Comparison of ENCODE assay signal across 8 cellular contexts in the genomic region with DNA sequence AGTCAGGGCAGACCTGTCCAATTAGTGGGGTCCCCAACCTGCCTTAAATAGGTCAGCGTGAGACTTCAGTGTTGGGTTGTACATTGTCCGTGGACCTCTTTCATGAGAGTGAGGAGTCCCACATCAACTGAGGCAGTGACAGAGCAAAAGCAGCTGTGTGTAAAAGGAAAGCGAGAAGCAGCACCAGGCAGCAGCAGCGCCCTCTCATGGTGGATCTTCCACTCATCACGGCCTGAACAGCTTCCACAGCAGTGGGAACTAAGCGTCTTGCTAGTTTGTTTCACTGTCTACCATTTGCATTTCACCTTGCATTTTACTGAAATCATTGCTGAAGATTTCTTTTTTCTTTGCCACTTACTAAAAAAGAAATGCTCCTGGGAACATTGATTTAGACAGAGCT.
DNase-seq lines count a peak whose midpoint lies in the region; ATAC-seq and TF ChIP-seq lines count a peak whose summit lies in the region.

No MANE protein-coding gene starts in this region.

- H3K4me1 Mint-ChIP-seq in nephron, result no peaks in the 10 kb centered on the region
- no peaks in the 10 kb centered on the region for H3K4me1 Mint-ChIP-seq in T-helper 2 cell treated with Interferon-gamma antibody and Interleukin-4, amounts not matched to agents 5 μg/mL and 100 μg/mL, for 36 hours (ENCODE audit: low read depth)

- no peaks in the 10 kb centered on the region for H3K27me3 Mint-ChIP-seq in nephron (ENCODE audit: low read depth)
- no peaks in the 10 kb centered on the region for H3K27me3 Mint-ChIP-seq in T-helper 2 cell treated with Interferon-gamma antibody and Interleukin-4, amounts not matched to agents 5 μg/mL and 100 μg/mL, for 36 hours (ENCODE audit: low read depth)

- peak; percentile 79 for TF ChIP-seq CTCF in GM12872 (IDR thresholded peaks at IDR 0.05; ENCODE audit: insufficient read depth, low read depth, low read length)
- TF ChIP-seq CTCF in nephron (IDR thresholded peaks at IDR 0.05; ENCODE audit: unreplicated experiment in 3 of 3), result peak in 2 of 3 experiments; percentile 21 to 50

- no peaks in the 10 kb centered on the region for H3K9me3 Mint-ChIP-seq in nephron
- H3K9me3 Mint-ChIP-seq in T-helper 2 cell treated with Interferon-gamma antibody and Interleukin-4, amounts not matched to agents 5 μg/mL and 100 μg/mL, for 36 hours, result no peaks in the 10 kb centered on the region
- H3K9me3 Mint-ChIP-seq in activated naive CD4-positive, alpha-beta T cell treated with anti-CD3 and anti-CD28 coated beads, Interleukin-2, amount 50 U/mL, for 72 hours, result peaks cover 0 to 3% of the 10 kb centered on the region in 2 donors

- no peaks in the 10 kb centered on the region for H3K36me3 Mint-ChIP-seq in nephron (ENCODE audit: low read depth)
- no peaks in the 10 kb centered on the region for H3K36me3 Mint-ChIP-seq in T-helper 2 cell treated with Interferon-gamma antibody and Interleukin-4, amounts not matched to agents 5 μg/mL and 100 μg/mL, for 36 hours (ENCODE audit: low read depth)
- H3K36me3 Mint-ChIP-seq in activated naive CD4-positive, alpha-beta T cell treated with anti-CD3 and anti-CD28 coated beads, Interleukin-2, amount 50 U/mL, for 72 hours, result no peaks in the 10 kb centered on the region

- no peak overlapping the region for H3K27ac Mint-ChIP-seq in nephron
- no peak overlapping the region for H3K27ac Mint-ChIP-seq in T-helper 2 cell treated with Interferon-gamma antibody and Interleukin-4, amounts not matched to agents 5 μg/mL and 100 μg/mL, for 36 hours
- H3K27ac Mint-ChIP-seq in activated naive CD4-positive, alpha-beta T cell treated with anti-CD3 and anti-CD28 coated beads, Interleukin-2, amount 50 U/mL, for 72 hours, result no peak overlapping the region

- peak; percentile 67 for ATAC-seq in HG02798 (IDR thresholded peaks at IDR 0.05; ENCODE audit: poor library complexity, unreplicated experiment)
- no peak for ATAC-seq in activated naive CD4-positive, alpha-beta T cell treated with anti-CD3 and anti-CD28 coated beads, Interleukin-2, amount 50 U/mL, for 72 hours

- DNase-seq in UCSD-AML1 (lab: John Stamatoyannopoulos, UW; ENCODE audit: unreplicated experiment) (peak; percentile 16), NCI-H1092 treated with DMSO at 0.1 percent for 48 hours (lab: John Stamatoyannopoulos, UW) (no peak), NCI-H1417 (lab: John Stamatoyannopoulos, UW) (no peak)
- DNase-seq in T-helper 2 cell treated with Interferon-gamma antibody and Interleukin-4, amounts not matched to agents 5 μg/mL and 100 μg/mL, for 36 hours (ENCODE audit: low spot score), result no peak
- no peak for DNase-seq in activated naive CD4-positive, alpha-beta T cell treated with anti-CD3 and anti-CD28 coated beads, Interleukin-2, amount 50 U/mL, for 72 hours (ENCODE audit: low spot score in 2 of 2)

- no peak overlapping the region for H3K4me3 Mint-ChIP-seq in nephron
- H3K4me3 Mint-ChIP-seq in T-helper 2 cell treated with Interferon-gamma antibody and Interleukin-4, amounts not matched to agents 5 μg/mL and 100 μg/mL, for 36 hours, result no peak overlapping the region
